Comparison of ENCODE assay signal across 10 cellular contexts in genomic region chr6:165959627-165960026, GRCh38.
"Had no signal": no experiment of that assay in that cellular context is flagged by ENCODE, and none has a peak within 500 bp of the region (broad histone marks: within the 10 kb centered on the region; RNA-seq: fewer than 3 reads in every experiment).

No MANE protein-coding gene starts in this region.

- H3K27ac ChIP-seq: GM23248, HL-60, KMS-11 had no signal

- H3K27ac Mint-ChIP-seq: IgD-negative memory B cell had no signal

- H3K4me1 Mint-ChIP-seq: IgD-negative memory B cell had no signal

- H3K4me1 ChIP-seq: HAP-1 had no signal

- H3K4me3 ChIP-seq: GM23248, HAP-1 had no signal

- ATAC-seq: HCT116, HepG2 had no signal

- H3K36me3 ChIP-seq: HAP-1 had no signal

- H3K9me3 ChIP-seq: HAP-1 had no signal

- DNase-seq: GM23248, GOT3, H7, KBM-7 had no signal
